ENCODE assay signal across 1 cellular context in the genomic region with DNA sequence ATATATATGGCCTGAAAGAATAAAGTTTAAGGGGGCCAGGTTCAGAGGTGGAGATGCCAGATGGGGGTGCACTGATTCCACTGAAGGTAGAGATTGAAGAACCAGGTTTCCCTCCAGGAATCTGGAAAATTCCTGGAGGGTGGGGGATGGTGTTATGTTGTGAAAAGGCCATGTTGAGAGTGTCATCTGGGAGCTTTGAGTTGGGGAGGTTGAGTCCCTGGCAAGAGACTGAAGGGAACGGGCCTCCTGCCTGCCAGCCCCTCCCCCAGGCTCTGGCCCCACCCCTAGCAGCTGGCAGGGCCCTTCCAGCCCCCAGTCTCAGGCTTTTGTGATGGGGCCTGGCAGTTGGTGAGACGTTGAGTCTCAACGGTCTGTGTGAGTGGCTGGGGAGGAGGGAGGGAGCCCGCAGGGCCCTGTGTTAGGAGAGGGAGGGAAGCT.
TF ChIP-seq lines count a peak whose summit lies in the region.

No MANE protein-coding gene starts in this region.

TF ChIP-seq in GM23338, 12 proteins besides CTCF, POLR2A, EP300 and RAD21 (continued from another document):
- no peak for TF ChIP-seq ZNF462 (CRISPR knock-in tag; IDR thresholded peaks at IDR 0.05)
- no peak for TF ChIP-seq EZH2phosphoT487 (IDR thresholded peaks at IDR 0.05; ENCODE audit: unreplicated experiment)
- TF ChIP-seq ZNF331 (CRISPR knock-in tag; IDR thresholded peaks at IDR 0.05; ENCODE audit: low read depth): no peak
- no peak for TF ChIP-seq STAT1 (IDR thresholded peaks at IDR 0.05; ENCODE audit: unreplicated experiment)
- TF ChIP-seq JUNB (IDR thresholded peaks at IDR 0.05; ENCODE audit: unreplicated experiment): no peak
